In genomic region chr1:79042117-79042516, GRCh38 we compare ENCODE assay signal across 10 cellular contexts. TPM values are rescaled to one million over a fixed set of nuclear protein-coding genes. Genes with fewer than 3 reads are reported as not detected.
DNase-seq lines count a peak whose midpoint lies in the region; ATAC-seq and TF ChIP-seq lines count a peak whose summit lies in the region.
"Had no signal": no experiment of that assay in that cellular context is flagged by ENCODE, and none has a peak within 500 bp of the region (broad histone marks: within the 10 kb centered on the region; RNA-seq: fewer than 3 reads in every experiment).

No MANE protein-coding gene starts in this region.

- H3K36me3 Mint-ChIP-seq in activated CD4-positive, alpha-beta T cell treated with anti-CD3 and anti-CD28 coated beads for 36 hours (ENCODE audit: low read depth): no peaks in the 10 kb centered on the region
- no peaks in the 10 kb centered on the region for H3K36me3 Mint-ChIP-seq in CD4-positive, alpha-beta T cell (ENCODE audit: low read depth)
- H3K36me3 Mint-ChIP-seq: CD4-positive, CD25-positive, alpha-beta regulatory T cell had no signal

- intact Hi-C loops in activated CD4-positive, alpha-beta T cell treated with anti-CD3 and anti-CD28 coated beads for 36 hours (cut with DNase I, micrococcal nuclease): no loop called here
- intact Hi-C loops in CD4-positive, alpha-beta T cell (cut with DNase I, micrococcal nuclease): no loop called here

- peaks cover 12% of the 10 kb centered on the region for H3K4me1 Mint-ChIP-seq in activated CD4-positive, alpha-beta T cell treated with anti-CD3 and anti-CD28 coated beads for 36 hours
- H3K4me1 Mint-ChIP-seq in CD4-positive, alpha-beta T cell (ENCODE audit: low read depth): no peaks in the 10 kb centered on the region

- H3K27me3 Mint-ChIP-seq in activated CD4-positive, alpha-beta T cell treated with anti-CD3 and anti-CD28 coated beads for 36 hours: no peaks in the 10 kb centered on the region
- no peaks in the 10 kb centered on the region for H3K27me3 Mint-ChIP-seq in CD4-positive, alpha-beta T cell
- H3K27me3 Mint-ChIP-seq: CD4-positive, CD25-positive, alpha-beta regulatory T cell had no signal

- H2AFZ ChIP-seq in osteoblast (ENCODE audit: low read length): no peak overlapping the region

- H3K27ac Mint-ChIP-seq in activated CD4-positive, alpha-beta T cell treated with anti-CD3 and anti-CD28 coated beads for 36 hours: no peak overlapping the region
- no peak overlapping the region for H3K27ac Mint-ChIP-seq in CD4-positive, alpha-beta T cell
- H3K27ac Mint-ChIP-seq: CD4-positive, CD25-positive, alpha-beta regulatory T cell had no signal

- peaks cover 14% of the 10 kb centered on the region for H3K9me3 Mint-ChIP-seq in activated CD4-positive, alpha-beta T cell treated with anti-CD3 and anti-CD28 coated beads for 36 hours (ENCODE audit: low read depth)
- peaks cover 7% of the 10 kb centered on the region for H3K9me3 Mint-ChIP-seq in CD4-positive, alpha-beta T cell

- peaks cover 8% of the 10 kb centered on the region for H3K9me3 ChIP-seq in AG04450 (ENCODE audit: control insufficient read depth, insufficient read depth, low read length)
- peaks cover 2% of the 10 kb centered on the region for H3K9me3 ChIP-seq in adipocyte (ENCODE audit: control insufficient read depth, low read length)
- H3K9me3 ChIP-seq in osteoblast (ENCODE audit: low read depth, low read length): peaks cover 3% of the 10 kb centered on the region
- peaks cover 5% of the 10 kb centered on the region for H3K9me3 ChIP-seq in CD4-positive, alpha-beta T cell (ENCODE audit: control insufficient read depth, low read length)

- peak; percentile 41 for DNase-seq in AG04450 (ENCODE audit: low read depth, low spot score)
- DNase-seq in adipocyte (ENCODE audit: low read depth): peak; percentile 54
- DNase-seq in osteoblast (ENCODE audit: insufficient read length, low spot score, missing footprints): no peak
- no peak for DNase-seq in activated CD4-positive, alpha-beta T cell treated with anti-CD3 and anti-CD28 coated beads for 36 hours
- no peak for DNase-seq in CD4-positive, alpha-beta T cell
- DNase-seq in activated CD4-positive, CD25-positive, alpha-beta regulatory T cell (lab: John Stamatoyannopoulos, UW): no peak
- DNase-seq: activated CD4-positive, alpha-beta T cell treated with anti-CD3 and anti-CD28 coated beads for 1 hour; CD4-positive, CD25-positive, alpha-beta regulatory T cell had no signal

- no peak for TF ChIP-seq CTCF in AG04450 (IDR thresholded peaks at IDR 0.05; ENCODE audit: low read depth, low read length)
- no peak for TF ChIP-seq CTCF in osteoblast (IDR thresholded peaks at IDR 0.05; ENCODE audit: extremely low read depth, low read depth, low read length)
- TF ChIP-seq CTCF in CD4-positive, alpha-beta T cell (IDR thresholded peaks at IDR 0.05): no peak

- H3K27ac ChIP-seq in AG04450 (ENCODE audit: low read depth, low read length) (no peak overlapping the region), osteoblast (ENCODE audit: low read depth, low read length) (no peak overlapping the region)
- no peak overlapping the region for H3K27ac ChIP-seq in CD4-positive, alpha-beta T cell (ENCODE audit: low read depth, low read length)

- no peaks in the 10 kb centered on the region for H3K27me3 ChIP-seq in AG04450 (ENCODE audit: control insufficient read depth, insufficient read depth, low read length)
- no peaks in the 10 kb centered on the region for H3K27me3 ChIP-seq in adipocyte (replicated peaks; ENCODE audit: control insufficient read depth, insufficient read depth, low read length)
- no peaks in the 10 kb centered on the region for H3K27me3 ChIP-seq in osteoblast (ENCODE audit: insufficient read depth, low read length)
- H3K27me3 ChIP-seq in CD4-positive, alpha-beta T cell (ENCODE audit: control insufficient read depth, insufficient read depth, low read length): no peaks in the 10 kb centered on the region

- H3K36me3 ChIP-seq in adipocyte (ENCODE audit: control insufficient read depth, insufficient read depth, low read length, severe bottlenecking) (no peaks in the 10 kb centered on the region), osteoblast (ENCODE audit: insufficient read depth, low read length) (no peaks in the 10 kb centered on the region)

- no peak overlapping the region for H3K4me3 Mint-ChIP-seq in activated CD4-positive, alpha-beta T cell treated with anti-CD3 and anti-CD28 coated beads for 36 hours
- H3K4me3 Mint-ChIP-seq in CD4-positive, alpha-beta T cell: no peak overlapping the region
- H3K4me3 Mint-ChIP-seq: CD4-positive, CD25-positive, alpha-beta regulatory T cell had no signal

- H3K9ac ChIP-seq in adipocyte (ENCODE audit: low read length): no peak overlapping the region

- POLR2A ChIA-PET in AG04450 (lab: Yijun Ruan, JAX): no interaction called here
- POLR2A ChIA-PET in activated CD4-positive, alpha-beta T cell treated with anti-CD3 and anti-CD28 coated beads for 36 hours (lab: Charles Lee): no interaction called here
- POLR2A ChIA-PET in CD4-positive, alpha-beta T cell (lab: Charles Lee): no interaction called here

- H4K20me1 ChIP-seq in osteoblast (ENCODE audit: insufficient read depth, low read length): no peaks in the 10 kb centered on the region

- CTCF ChIA-PET in AG04450 (lab: Charles Lee): no interaction called here
- CTCF ChIA-PET in activated CD4-positive, alpha-beta T cell treated with anti-CD3 and anti-CD28 coated beads for 36 hours (lab: Charles Lee): interaction anchor here (1.6 kb wide), 1 partner anchor 10 kb away, joined by 3 read pairs; no protein-coding TSS in a partner anchor
- CTCF ChIA-PET in CD4-positive, alpha-beta T cell (lab: Charles Lee): interaction anchor here (1.0 kb wide), 1 partner anchor 10 kb away, joined by 7 read pairs; no protein-coding TSS in a partner anchor

- H3K4me3 ChIP-seq in AG04450 (ENCODE audit: low read depth, low read length) (no peak overlapping the region), adipocyte (ENCODE audit: low read length) (no peak overlapping the region), osteoblast (ENCODE audit: insufficient read depth, low read length) (no peak overlapping the region)

- H3K79me2 ChIP-seq in osteoblast (ENCODE audit: insufficient read depth, low read length): no peaks in the 10 kb centered on the region

- H3K4me2 ChIP-seq in osteoblast (ENCODE audit: insufficient read depth, low read length): no peak overlapping the region

- peaks cover 22% of the 10 kb centered on the region for H3K4me1 ChIP-seq in adipocyte (ENCODE audit: control insufficient read depth, insufficient read depth, low read length)
- peaks cover 20% of the 10 kb centered on the region for H3K4me1 ChIP-seq in osteoblast (ENCODE audit: insufficient read depth, low read length)

- ATAC-seq in GM19463 (IDR thresholded peaks at IDR 0.05; ENCODE audit: unreplicated experiment) (peak; percentile 35), HG03135 (IDR thresholded peaks at IDR 0.05; ENCODE audit: unreplicated experiment) (peak; percentile 65)
- no peak for ATAC-seq in activated CD4-positive, alpha-beta T cell treated with anti-CD3 and anti-CD28 coated beads for 36 hours
- no peak for ATAC-seq in CD4-positive, alpha-beta T cell (ENCODE audit: poor library complexity)

RNA-seq across cellular contexts. Expression of gene ADGRL4, which starts 35.6 kb away (rescaled TPM):
- 11.9 and 16.6 TPM in 2 replicates for polyA plus RNA-seq in AG04450 (2011; rRNA removed)
- polyA minus RNA-seq in AG04450 (2011; rRNA and poly(A)+ RNA removed): 7.7 and 17.7 TPM in 2 replicates
- total RNA-seq in osteoblast: 16.6 and 23.6 TPM in 2 replicates
- total RNA-seq in activated CD4-positive, alpha-beta T cell treated with anti-CD3 and anti-CD28 coated beads for 36 hours: not detected
- not detected for total RNA-seq in CD4-positive, alpha-beta T cell
- total RNA-seq: CD4-positive, CD25-positive, alpha-beta regulatory T cell had no signal
- polyA plus RNA-seq: CD4-positive, CD25-positive, alpha-beta regulatory T cell had no signal

Comparison
In these comparisons a context has a peak if more than half of its experiments do, and no peak if none do; other contexts are left out.
1. DNase-seq: peak in AG04450 (single experiment) and adipocyte (single experiment); none in osteoblast (single experiment), activated CD4-positive, alpha-beta T cell treated with anti-CD3 and anti-CD28 coated beads for 36 hours (single experiment), CD4-positive, alpha-beta T cell (0 of 10) and activated CD4-positive, CD25-positive, alpha-beta regulatory T cell (0 of 4).
2. ATAC-seq: peak in GM19463 (single experiment) and HG03135 (single experiment); none in activated CD4-positive, alpha-beta T cell treated with anti-CD3 and anti-CD28 coated beads for 36 hours (single experiment) and CD4-positive, alpha-beta T cell (single experiment).
3. RNA of gene ADGRL4, which starts 35.6 kb away (total RNA-seq): 16.6 to 23.6 TPM in osteoblast; not detected in activated CD4-positive, alpha-beta T cell treated with anti-CD3 and anti-CD28 coated beads for 36 hours and not detected in CD4-positive, alpha-beta T cell; every median in the first group is over 10 times any median in the second.